Comparison of ENCODE assay signal across 8 cellular contexts in the genomic region with DNA sequence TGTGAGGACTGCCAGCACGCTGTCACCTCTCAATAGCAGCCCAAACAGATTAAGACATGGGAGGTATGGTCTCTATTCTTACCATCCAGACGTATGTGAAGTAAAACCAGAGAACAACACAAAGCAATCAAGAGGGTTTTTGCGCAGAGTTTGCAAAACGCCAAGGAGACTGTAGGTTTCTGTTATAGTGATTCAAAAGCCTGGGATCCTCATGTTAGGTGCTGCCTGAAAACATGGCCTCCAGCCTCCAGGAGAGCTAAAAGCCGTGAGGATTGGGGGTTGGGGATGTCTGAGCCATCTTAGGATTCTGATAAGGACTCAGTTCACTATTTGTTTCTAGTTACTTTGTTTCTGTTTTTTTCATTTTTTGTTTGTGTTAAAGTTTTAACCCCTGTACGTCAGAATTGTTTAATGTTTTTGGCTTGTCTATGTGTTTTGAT. TPM values are rescaled to one million over a fixed set of nuclear protein-coding genes. Genes with fewer than 3 reads are reported as not detected.
A peak's percentile ranks its signal among the peaks of the same experiment; 100 is the strongest.
DNase-seq lines count a peak whose midpoint lies in the region; ATAC-seq and TF ChIP-seq lines count a peak whose summit lies in the region.

No MANE protein-coding gene starts in this region.

- H3K4me3 Mint-ChIP-seq in activated T-helper 17 cell treated with anti-CD3 and anti-CD28 coated beads, Interleukin-2, amount 50 U/mL, for 72 hours = peak overlapping the region; percentile 75

- peaks cover 11% of the 10 kb centered on the region for H3K36me3 Mint-ChIP-seq in activated T-helper 17 cell treated with anti-CD3 and anti-CD28 coated beads, Interleukin-2, amount 50 U/mL, for 72 hours (ENCODE audit: low read depth)

- no peak for TF ChIP-seq CTCF in tibial artery (IDR thresholded peaks at IDR 0.05)

- H3K36me3 ChIP-seq in tibial artery = no peaks in the 10 kb centered on the region

- H3K4me3 ChIP-seq in tibial artery = peak overlapping the region; percentile 56 to 69

- peaks cover 4% of the 10 kb centered on the region for H3K9me3 Mint-ChIP-seq in activated T-helper 17 cell treated with anti-CD3 and anti-CD28 coated beads, Interleukin-2, amount 50 U/mL, for 72 hours

- peak; percentile 20 for DNase-seq in DMS114 treated with DMSO at 0.1 percent for 48 hours (lab: John Stamatoyannopoulos, UW; ENCODE audit: unreplicated experiment)
- peak; percentile 58 for DNase-seq in NCI-H1092 (lab: John Stamatoyannopoulos, UW)
- DNase-seq in kidney glomerular epithelial cell (lab: John Stamatoyannopoulos, UW) = peak; percentile 37
- DNase-seq in tibial artery = no peak
- no peak for DNase-seq in GOT3 (lab: John Stamatoyannopoulos, UW)
- DNase-seq in mesenteric fat pad (ENCODE audit: low spot score) = no peak

- H3K27me3 Mint-ChIP-seq in activated T-helper 17 cell treated with anti-CD3 and anti-CD28 coated beads, Interleukin-2, amount 50 U/mL, for 72 hours = no peaks in the 10 kb centered on the region

- no peak for ATAC-seq in activated T-helper 17 cell treated with anti-CD3 and anti-CD28 coated beads, Interleukin-2, amount 50 U/mL, for 72 hours (replicated peaks)
- no peak for ATAC-seq in GM18907 (IDR thresholded peaks at IDR 0.05; ENCODE audit: unreplicated experiment)

- H3K4me1 ChIP-seq in tibial artery = peaks cover 0 to 32% (median 3%) of the 10 kb centered on the region in 4 donors

- H3K27ac ChIP-seq in tibial artery = peak overlapping the region; percentile 85 to 89

- intact Hi-C loops in tibial artery (cut with DNase I; ENCODE audit: low total_unique reads) = no loop called here

- peak overlapping the region; percentile 92 for H3K27ac Mint-ChIP-seq in activated T-helper 17 cell treated with anti-CD3 and anti-CD28 coated beads, Interleukin-2, amount 50 U/mL, for 72 hours

- H3K27me3 ChIP-seq in tibial artery = no peaks in the 10 kb centered on the region

- H3K9me3 ChIP-seq in tibial artery = no peaks in the 10 kb centered on the region

- peaks cover 28% of the 10 kb centered on the region for H3K4me1 Mint-ChIP-seq in activated T-helper 17 cell treated with anti-CD3 and anti-CD28 coated beads, Interleukin-2, amount 50 U/mL, for 72 hours

RNA-seq across cellular contexts. Expression of a gene that starts 4.2 kb away (rescaled TPM):
- total RNA-seq in activated T-helper 17 cell treated with anti-CD3 and anti-CD28 coated beads, Interleukin-2, amount 50 U/mL, for 72 hours = 100 to 1,000 TPM; 333 to 405 TPM
- total RNA-seq in mesenteric fat pad = 116 TPM

RNA-seq across cellular contexts. Expression of a gene that starts 52.8 kb away (rescaled TPM):
- 1 to 10 TPM; 3.2 to 9.5 TPM for total RNA-seq in activated T-helper 17 cell treated with anti-CD3 and anti-CD28 coated beads, Interleukin-2, amount 50 U/mL, for 72 hours
- 3.9 TPM for total RNA-seq in mesenteric fat pad

RNA-seq across cellular contexts. Expression of a gene that starts 53.2 kb away (rescaled TPM):
- 10 to 100 TPM; 37.8 to 47.6 TPM for total RNA-seq in activated T-helper 17 cell treated with anti-CD3 and anti-CD28 coated beads, Interleukin-2, amount 50 U/mL, for 72 hours
- total RNA-seq in mesenteric fat pad = 38.7 TPM

RNA-seq across cellular contexts. Expression of a gene that starts 58.5 kb away (rescaled TPM):
- total RNA-seq in activated T-helper 17 cell treated with anti-CD3 and anti-CD28 coated beads, Interleukin-2, amount 50 U/mL, for 72 hours = 1 to 10 TPM; 4.9 to 9.7 TPM
- 16.9 TPM for total RNA-seq in mesenteric fat pad

Comparison
In these comparisons a context has a peak if more than half of its experiments do, and no peak if none do; other contexts are left out.
1. DNase-seq: peak in DMS114 treated with DMSO at 0.1 percent for 48 hours (single experiment), NCI-H1092 (single experiment) and kidney glomerular epithelial cell (single experiment); none in tibial artery (0 of 2), GOT3 (single experiment) and mesenteric fat pad (single experiment).